In the genomic region with DNA sequence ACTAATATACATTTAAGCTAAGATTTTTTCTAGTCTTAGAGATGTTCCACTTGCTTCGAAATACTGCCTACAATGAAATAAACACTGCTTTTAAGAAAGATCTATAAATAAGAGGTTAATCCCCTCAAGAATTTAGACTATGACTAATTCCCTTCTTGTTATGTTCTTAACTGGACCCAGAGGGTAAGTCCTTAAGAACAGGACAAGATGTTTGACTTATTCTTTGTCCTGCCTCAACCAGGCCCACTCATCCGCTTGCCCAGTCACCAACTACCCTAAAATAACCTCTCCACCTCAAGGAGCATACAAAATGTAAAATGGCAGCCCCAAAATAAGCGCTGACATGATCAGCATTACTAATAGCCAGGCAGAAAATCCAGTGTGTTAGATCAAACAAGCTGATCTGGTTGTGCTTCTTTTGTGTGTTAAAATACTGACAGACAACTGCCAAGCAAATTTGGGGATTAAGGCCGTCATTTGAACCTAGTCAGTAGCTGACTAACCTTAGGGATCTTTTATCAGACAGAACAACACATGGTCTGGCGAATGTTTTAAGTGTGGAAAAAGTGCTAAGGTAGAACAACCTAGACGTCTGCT, we compare ENCODE assay signal across 24 cellular contexts.
DNase-seq lines count a peak whose midpoint lies in the region; ATAC-seq, FAIRE-seq and TF ChIP-seq lines count a peak whose summit lies in the region.
"Had no signal": no experiment of that assay in that cellular context is flagged by ENCODE, and none has a peak within 500 bp of the region (broad histone marks: within the 10 kb centered on the region; RNA-seq: fewer than 3 reads in every experiment).

No MANE protein-coding gene starts in this region.

- H4K20me1 ChIP-seq in smooth muscle cell (ENCODE audit: low read depth), result no peaks in the 10 kb centered on the region

- WGBS in smooth muscle cell (ENCODE audit: low lambda C conversion rate), result 35% methylated on average over 6 of the region's 6 CpGs

- no peaks in the 10 kb centered on the region for H3K79me2 ChIP-seq in smooth muscle cell (ENCODE audit: low read depth)

- H3F3A ChIP-seq in smooth muscle cell (ENCODE audit: low read depth), result peaks cover 13% of the 10 kb centered on the region

- intact Hi-C loops in left cardiac atrium (cut with DNase I), result no loop called here

- FAIRE-seq in bronchial epithelial cell (lab: Jason Lieb, UNC), result no peak
- FAIRE-seq: GM12891 had no signal

- H3K27ac ChIP-seq in foreskin keratinocyte (no peak overlapping the region), smooth muscle cell (ENCODE audit: low read depth) (peak overlapping the region; percentile 81)
- H3K27ac ChIP-seq: dorsolateral prefrontal cortex, right lobe of liver had no signal

- DNase-seq in HAP-1 (ENCODE audit: low spot score in 2 of 2) (peak; percentile 72 to 98), bronchial epithelial cell (ENCODE audit: low read depth) (peak; percentile 21), foreskin keratinocyte (peak; percentile 7 to 20), smooth muscle cell (lab: John Stamatoyannopoulos, UW; ENCODE audit: unreplicated experiment) (no peak), left cardiac atrium (no peak)
- DNase-seq in activated T-cell treated with anti-CD3 and anti-CD28 coated beads, Interleukin-2, amount 50 U/mL, for 48 hours, result no peak
- DNase-seq: activated CD4-positive, alpha-beta T cell treated with anti-CD3 and anti-CD28 coated beads for 1 hour; activated CD8-positive, alpha-beta memory T cell treated with anti-CD3 and anti-CD28 coated beads for 24 hours; activated naive CD4-positive, alpha-beta T cell treated with anti-CD3 and anti-CD28 coated beads for 36 hours; activated T-cell treated with anti-CD3 and anti-CD28 coated beads, Interleukin-2, amount 50 U/mL, for 72 hours; CD4-positive, alpha-beta T cell; DMS53; dorsolateral prefrontal cortex; erythroblast; NCI-H1417; NCI-H2081 treated with DMSO at 0.1 percent for 48 hours; NCI-H446; right lobe of liver; SIG-M5; substantia nigra; T-cell had no signal

- H3K27me3 ChIP-seq in HAP-1 (ENCODE audit: low read depth) (no peaks in the 10 kb centered on the region), bronchial epithelial cell (ENCODE audit: control insufficient read depth, insufficient read depth, low read length) (no peaks in the 10 kb centered on the region), foreskin keratinocyte (no peaks in the 10 kb centered on the region), smooth muscle cell (ENCODE audit: low read depth) (no peaks in the 10 kb centered on the region)
- H3K27me3 ChIP-seq: dorsolateral prefrontal cortex, right lobe of liver had no signal

- no peak overlapping the region for H3K4me3 ChIP-seq in HAP-1
- no peak overlapping the region for H3K4me3 ChIP-seq in bronchial epithelial cell (ENCODE audit: low read depth, low read length)
- no peak overlapping the region for H3K4me3 ChIP-seq in smooth muscle cell
- H3K4me3 ChIP-seq: dorsolateral prefrontal cortex, right lobe of liver had no signal

- in situ Hi-C loops in HAP-1 (cut with MboI; ENCODE audit: low sequenced_read_pairs), result no loop called here

- no peak overlapping the region for H2AFZ ChIP-seq in smooth muscle cell (ENCODE audit: low read depth)

- peak overlapping the region; percentile 27 for H3K4me2 ChIP-seq in smooth muscle cell

- H3K4me1 ChIP-seq in HAP-1, result peaks cover 41% of the 10 kb centered on the region
- H3K4me1 ChIP-seq in foreskin keratinocyte, result peaks cover 10% of the 10 kb centered on the region
- peaks cover 35% of the 10 kb centered on the region for H3K4me1 ChIP-seq in smooth muscle cell (ENCODE audit: low read depth)
- H3K4me1 ChIP-seq: right lobe of liver had no signal

- ATAC-seq in foreskin keratinocyte, result peak; percentile 44
- ATAC-seq in left cardiac atrium, result no peak
- no peak for ATAC-seq in HG02885 (IDR thresholded peaks at IDR 0.05; ENCODE audit: poor library complexity, unreplicated experiment)
- ATAC-seq: activated T-cell treated with anti-CD3 and anti-CD28 coated beads, Interleukin-2, amount 50 U/mL, for 72 hours; Panc1; right lobe of liver; T-cell had no signal

- H3K9ac ChIP-seq in smooth muscle cell (ENCODE audit: low read depth), result no peak overlapping the region

- TF ChIP-seq CTCF in bronchial epithelial cell (IDR thresholded peaks at IDR 0.05; ENCODE audit: insufficient read depth, low read length, severe bottlenecking) (no peak), foreskin keratinocyte (conservative IDR thresholded peaks at IDR 0.05) (no peak), smooth muscle cell (IDR thresholded peaks at IDR 0.05; ENCODE audit: borderline replicate concordance, insufficient read depth, poor library complexity, severe bottlenecking) (no peak)

- H3K36me3 ChIP-seq in HAP-1 (replicated peaks) (no peaks in the 10 kb centered on the region), bronchial epithelial cell (ENCODE audit: control insufficient read depth, insufficient read depth, low read length) (no peaks in the 10 kb centered on the region), smooth muscle cell (ENCODE audit: low read depth) (no peaks in the 10 kb centered on the region)
- H3K36me3 ChIP-seq: right lobe of liver had no signal

- H3K9me3 ChIP-seq in HAP-1 (no peaks in the 10 kb centered on the region), smooth muscle cell (replicated peaks; ENCODE audit: low read depth) (no peaks in the 10 kb centered on the region)
- H3K9me3 ChIP-seq: right lobe of liver had no signal

Comparison
In these comparisons a context has a peak if more than half of its experiments do, and no peak if none do; other contexts are left out.
1. DNase-seq: peak in HAP-1 (2 of 2), bronchial epithelial cell (single experiment) and foreskin keratinocyte (2 of 2); none in smooth muscle cell (single experiment), activated T-cell treated with anti-CD3 and anti-CD28 coated beads, Interleukin-2, amount 50 U/mL, for 48 hours (0 of 2) and left cardiac atrium (single experiment).